ENCODE assay signal across 23 cellular contexts in genomic region chr12:90974286-90974685, GRCh38. TPM values are rescaled to one million over a fixed set of nuclear protein-coding genes. Genes with fewer than 3 reads are reported as not detected.
A peak's percentile ranks its signal among the peaks of the same experiment; 100 is the strongest.
DNase-seq lines count a peak whose midpoint lies in the region; ATAC-seq, FAIRE-seq and TF ChIP-seq lines count a peak whose summit lies in the region.
"Had no signal": no experiment of that assay in that cellular context is flagged by ENCODE, and none has a peak within 500 bp of the region (broad histone marks: within the 10 kb centered on the region; RNA-seq: fewer than 3 reads in every experiment).

No MANE protein-coding gene starts in this region.

- no peaks in the 10 kb centered on the region for H3K36me3 ChIP-seq in PC-3 (ENCODE audit: low read depth, low read length)
- H3K36me3 ChIP-seq in H1 (ENCODE audit: control insufficient read depth in 2 of 4, insufficient read depth in 4 of 4, low read length in 3 of 4) = no peaks in the 10 kb centered on the region
- no peaks in the 10 kb centered on the region for H3K36me3 ChIP-seq in body of pancreas (replicated peaks in 1 of 2; ENCODE audit: insufficient read depth in 1 of 2, low read depth in 2 of 2)

- BruUV-seq in PC-3 (replicated peaks; lab: Mats Ljungman, UMichigan) = no TSS peak

- H3K9me3 Mint-ChIP-seq in stimulated activated memory B cell treated with anti-CD40 and anti-IgM and Interleukin-4, amounts not matched to agents 10 μg/mL and 1 μg/mL and 100 μg/mL, for 72 hours = no peaks in the 10 kb centered on the region
- H3K9me3 Mint-ChIP-seq: activated naive CD8-positive, alpha-beta T cell treated with anti-CD3 and anti-CD28 coated beads, Interleukin-2, amount 10 ng/mL, durations not matched to agents 7 days and 5 days; nephron progenitor cell had no signal

- H4K8ac ChIP-seq in H1 (ENCODE audit: extremely low read depth, insufficient read depth, low read length) = no peak overlapping the region

- H3K4me1 ChIP-seq in PC-3 (ENCODE audit: insufficient read depth, low read length) (peaks cover 34% of the 10 kb centered on the region), H1 (replicated peaks in 1 of 4; ENCODE audit: control insufficient read depth in 3 of 4, insufficient read depth in 4 of 4, low read length in 3 of 4) (no peaks in the 10 kb centered on the region), body of pancreas (no peaks in the 10 kb centered on the region)
- H3K4me1 ChIP-seq: psoas muscle had no signal

- no peak overlapping the region for H2BK5ac ChIP-seq in H1 (ENCODE audit: low read depth, low read length)

- H2BK120ac ChIP-seq in H1 (replicated peaks; ENCODE audit: low read depth, low read length) = no peak overlapping the region

- CTCF ChIA-PET in PC-3 (lab: Charles Lee) (no interaction called here), H1 (lab: Charles Lee; ENCODE audit: partially characterized antibody) (interaction anchor here (0.7 to 1.6 kb wide), 2 partner anchors 13 kb away, joined by 3 read pairs; no protein-coding TSS in a partner anchor)

- H3K23ac ChIP-seq in H1 (ENCODE audit: insufficient read length) = no peak overlapping the region

- H3K27me3 Mint-ChIP-seq in stimulated activated memory B cell treated with anti-CD40 and anti-IgM and Interleukin-4, amounts not matched to agents 10 μg/mL and 1 μg/mL and 100 μg/mL, for 72 hours = no peaks in the 10 kb centered on the region

- no peak overlapping the region for H4K91ac ChIP-seq in H1 (replicated peaks; ENCODE audit: insufficient read length, low read length)

- H3K23me2 ChIP-seq in H1 (ENCODE audit: low read depth, low read length) = no peaks in the 10 kb centered on the region

- no peaks in the 10 kb centered on the region for H3K36me3 Mint-ChIP-seq in stimulated activated memory B cell treated with anti-CD40 and anti-IgM and Interleukin-4, amounts not matched to agents 10 μg/mL and 1 μg/mL and 100 μg/mL, for 72 hours
- H3K36me3 Mint-ChIP-seq: activated naive CD8-positive, alpha-beta T cell treated with anti-CD3 and anti-CD28 coated beads, Interleukin-2, amount 10 ng/mL, durations not matched to agents 7 days and 5 days had no signal

- peak; percentile 60 for ATAC-seq in PC-3
- no peak for ATAC-seq in body of pancreas
- ATAC-seq in stimulated activated memory B cell treated with anti-CD40 and anti-IgM and Interleukin-4, amounts not matched to agents 10 μg/mL and 1 μg/mL and 100 μg/mL, for 72 hours = no peak
- ATAC-seq: psoas muscle had no signal

- H3K27me3 ChIP-seq in PC-3 (ENCODE audit: low read length) (no peaks in the 10 kb centered on the region), H1 (replicated peaks in 1 of 4; ENCODE audit: control insufficient read depth in 3 of 4, extremely low read depth in 1 of 4, insufficient read depth in 3 of 4, low read length in 3 of 4) (no peaks in the 10 kb centered on the region), body of pancreas (no peaks in the 10 kb centered on the region)

- no peaks in the 10 kb centered on the region for H3K4me1 Mint-ChIP-seq in stimulated activated memory B cell treated with anti-CD40 and anti-IgM and Interleukin-4, amounts not matched to agents 10 μg/mL and 1 μg/mL and 100 μg/mL, for 72 hours
- H3K4me1 Mint-ChIP-seq: activated naive CD8-positive, alpha-beta T cell treated with anti-CD3 and anti-CD28 coated beads, Interleukin-2, amount 10 ng/mL, durations not matched to agents 7 days and 5 days had no signal

- TF ChIP-seq RAD21 in H1 (IDR thresholded peaks at IDR 0.05 in 1 of 2, conservative IDR thresholded peaks at IDR 0.05 in 1 of 2; ENCODE audit: low read depth in 2 of 2, low read length in 2 of 2) = no peak

- no peak overlapping the region for H3K18ac ChIP-seq in H1 (ENCODE audit: extremely low read depth, low read length)

- DNase-seq in ELR (ENCODE audit: low read depth) (peak; percentile 67), PC-3 (peak; percentile 70), H1 (ENCODE audit: low read depth in 1 of 2, low spot score in 2 of 2) (no peak), non-pigmented ciliary epithelial cell (ENCODE audit: low read depth) (peak; percentile 38), hypothalamus (lab: John Stamatoyannopoulos, UW) (no peak), DMS153 (lab: John Stamatoyannopoulos, UW) (no peak), body of pancreas (no peak)
- DNase-seq: activated naive CD8-positive, alpha-beta T cell treated with anti-CD3 and anti-CD28 coated beads, Interleukin-2, amount 10 ng/mL, durations not matched to agents 7 days and 5 days; activated T-cell treated with anti-CD3 and anti-CD28 coated beads, Interleukin-2, amount 50 U/mL, for 48 hours; C1 segment of cervical spinal cord; caudate nucleus; DMS 273 treated with DMSO at 0.1 percent for 48 hours; effector memory CD4-positive, alpha-beta T cell; kidney; NCI-H2029 treated with DMSO at 0.1 percent for 48 hours; NCI-H510A treated with DMSO at 0.1 percent for 48 hours; nephron progenitor cell; psoas muscle; SIG-M5; stimulated activated CD4-positive, alpha-beta T cell treated with anti-CD3 and anti-CD28 coated beads, Interleukin-12 subunit alpha, Interleukin-12 subunit beta, amount 100 ng/mL, for 4 hours had no signal

- no peak overlapping the region for H2BK12ac ChIP-seq in H1 (ENCODE audit: low read depth, low read length)

- no peak overlapping the region for H2BK15ac ChIP-seq in H1 (ENCODE audit: low read length)

- no peak for TF ChIP-seq EP300 in H1 (IDR thresholded peaks at IDR 0.05; ENCODE audit: borderline replicate concordance in 1 of 2, low read depth in 2 of 2, low read length in 2 of 2)

- no peak for FAIRE-seq in H1 (lab: Jason Lieb, UNC)
- FAIRE-seq: kidney had no signal

- H4K20me1 ChIP-seq in PC-3 (ENCODE audit: low read length) (no peaks in the 10 kb centered on the region), H1 (replicated peaks in 1 of 2; ENCODE audit: control insufficient read depth in 1 of 2, insufficient read depth in 2 of 2, low read length in 2 of 2) (no peaks in the 10 kb centered on the region)

- H3K56ac ChIP-seq in H1 (replicated peaks; ENCODE audit: insufficient read length, low read depth, low read length) = no peak overlapping the region

- H3K27ac ChIP-seq in PC-3 (ENCODE audit: low read length) = no peak overlapping the region
- H3K27ac ChIP-seq in H1 (ENCODE audit: low read depth, low read length) = no peak overlapping the region
- H3K27ac ChIP-seq in body of pancreas = no peak overlapping the region
- H3K27ac ChIP-seq: psoas muscle had no signal

- H3K79me2 ChIP-seq in PC-3 (ENCODE audit: low read length) (no peaks in the 10 kb centered on the region), H1 (ENCODE audit: control insufficient read depth in 1 of 2, insufficient read depth in 2 of 2, low read length in 2 of 2) (no peaks in the 10 kb centered on the region)

- H3K9ac ChIP-seq in PC-3 (ENCODE audit: low read length) (no peak overlapping the region), H1 (replicated peaks in 1 of 4; ENCODE audit: extremely low read depth in 1 of 4, low read depth in 3 of 4, low read length in 3 of 4) (no peak overlapping the region)

- TF ChIP-seq CTCF in PC-3 (conservative IDR thresholded peaks at IDR 0.05; ENCODE audit: low read depth, low read length) = no peak
- no peak for TF ChIP-seq CTCF in H1 (IDR thresholded peaks at IDR 0.05; ENCODE audit: control extremely low read depth in 1 of 3, insufficient read depth in 1 of 3, low read depth in 1 of 3, low read length in 3 of 3)
- TF ChIP-seq CTCF in body of pancreas (IDR thresholded peaks at IDR 0.05) = no peak

- no peak overlapping the region for H2BK20ac ChIP-seq in H1 (ENCODE audit: low read length)

- H3K9me3 ChIP-seq in PC-3 (ENCODE audit: low read length) (no peaks in the 10 kb centered on the region), H1 (ENCODE audit: insufficient read depth in 2 of 2, low read depth in 1 of 2, low read length in 1 of 2) (no peaks in the 10 kb centered on the region), body of pancreas (no peaks in the 10 kb centered on the region)
- H3K9me3 ChIP-seq: psoas muscle had no signal

- no peak overlapping the region for H2AFZ ChIP-seq in PC-3 (ENCODE audit: low read length)
- H2AFZ ChIP-seq in H1 (ENCODE audit: low read length) = 0 out of 2 replicates have a peak overlapping the region, but pooled peaks have one; percentile 19

- no peak overlapping the region for H2AK5ac ChIP-seq in H1 (ENCODE audit: low read depth, low read length)

- TF ChIP-seq POLR2A in H1 (IDR thresholded peaks at IDR 0.05; ENCODE audit: control extremely low read depth in 1 of 2, low read depth in 2 of 2, low read length in 2 of 2) (no peak), body of pancreas (IDR thresholded peaks at IDR 0.05) (no peak)

- H3K4me3 Mint-ChIP-seq in stimulated activated memory B cell treated with anti-CD40 and anti-IgM and Interleukin-4, amounts not matched to agents 10 μg/mL and 1 μg/mL and 100 μg/mL, for 72 hours = no peak overlapping the region
- H3K4me3 Mint-ChIP-seq: activated naive CD8-positive, alpha-beta T cell treated with anti-CD3 and anti-CD28 coated beads, Interleukin-2, amount 10 ng/mL, durations not matched to agents 7 days and 5 days; nephron progenitor cell had no signal

- intact Hi-C loops in PC-3 (cut with micrococcal nuclease) = no loop called here
- intact Hi-C loops in body of pancreas (cut with DNase I) = loop anchor here (10.0 kb wide), 1 partner anchor 381 kb away; no protein-coding TSS in a partner anchor

- POLR2A ChIA-PET in PC-3 (lab: Charles Lee; ENCODE audit: unreplicated experiment) = interaction anchor here (0.6 kb wide), 1 partner anchor 138 kb away, joined by 3 read pairs; no protein-coding TSS in a partner anchor
- POLR2A ChIA-PET in H1 (lab: Charles Lee; ENCODE audit: partially characterized antibody) = interaction anchor here (1.8 kb wide), 1 partner anchor 10 kb away, joined by 5 read pairs; no protein-coding TSS in a partner anchor

- no peaks in the 10 kb centered on the region for H3F3A ChIP-seq in PC-3 (ENCODE audit: low read length, unreplicated experiment)

- no peaks in the 10 kb centered on the region for H3K9me2 ChIP-seq in PC-3 (replicated peaks; ENCODE audit: low read length)

- H3K4me3 ChIP-seq in PC-3 (ENCODE audit: low read length) (no peak overlapping the region), H1 (ENCODE audit: extremely low read depth in 1 of 4, insufficient read depth in 2 of 4, low read depth in 3 of 4, low read length in 4 of 4) (no peak overlapping the region), body of pancreas (no peak overlapping the region)
- H3K4me3 ChIP-seq: psoas muscle had no signal

- no peak overlapping the region for H3K27ac Mint-ChIP-seq in stimulated activated memory B cell treated with anti-CD40 and anti-IgM and Interleukin-4, amounts not matched to agents 10 μg/mL and 1 μg/mL and 100 μg/mL, for 72 hours
- H3K27ac Mint-ChIP-seq: activated naive CD8-positive, alpha-beta T cell treated with anti-CD3 and anti-CD28 coated beads, Interleukin-2, amount 10 ng/mL, durations not matched to agents 7 days and 5 days; nephron progenitor cell had no signal

- no peaks in the 10 kb centered on the region for H3K79me1 ChIP-seq in H1 (ENCODE audit: low read depth, low read length)

- no peak overlapping the region for H3K4ac ChIP-seq in H1 (replicated peaks; ENCODE audit: insufficient read length, low read depth, low read length)

- H3K4me2 ChIP-seq in PC-3 (ENCODE audit: low read length) = peak overlapping the region; percentile 29
- no peak overlapping the region for H3K4me2 ChIP-seq in H1 (ENCODE audit: insufficient read depth in 1 of 2, low read depth in 2 of 2, low read length in 2 of 2)

- H4K5ac ChIP-seq in H1 (ENCODE audit: insufficient read length, low read depth, low read length) = no peak overlapping the region

- no peak overlapping the region for H3K14ac ChIP-seq in H1 (ENCODE audit: insufficient read length)

RNA-seq across cellular contexts. Expression of gene CCER1, which starts 19.3 kb away (rescaled TPM):
- total RNA-seq in PC-3 (2014; rRNA removed) (not detected in 2 replicates), body of pancreas (not detected)
- total RNA-seq in H1 (2021; fragmentation: NEBNext Ultra II Directional; extraction: Animal tissue kit (Norgen Biotek cat#: 25700)) = not detected in 2 replicates
- not detected in 2 replicates for polyA plus RNA-seq in H1 (2011; rRNA removed)
- not detected for polyA plus RNA-seq in H1 (2011; cell fraction: cytosol; rRNA removed)
- polyA plus RNA-seq in H1 (2011; cell fraction: nucleus; rRNA removed) = not detected
- not detected in 4 replicates for polyA plus RNA-seq in H1 (2012, experiment 1 of 2)
- polyA plus RNA-seq in H1 (2012, experiment 2 of 2) = not detected
- not detected for polyA plus RNA-seq in H1 (2013, experiment 1 of 2)
- not detected for polyA plus RNA-seq in H1 (2013, experiment 2 of 2)
- not detected in 2 replicates for polyA minus RNA-seq in H1 (2011; rRNA and poly(A)+ RNA removed)
- polyA minus RNA-seq in H1 (2011; cell fraction: cytosol; rRNA and poly(A)+ RNA removed) = not detected
- polyA minus RNA-seq in H1 (2011; cell fraction: nucleus; rRNA and poly(A)+ RNA removed) = not detected
- total RNA-seq: activated naive CD8-positive, alpha-beta T cell treated with anti-CD3 and anti-CD28 coated beads, Interleukin-2, amount 10 ng/mL, durations not matched to agents 7 days and 5 days; fibroblast of lung; kidney; psoas muscle; temporal lobe had no signal
- polyA plus RNA-seq: fibroblast of lung, psoas muscle had no signal

RNA-seq across cellular contexts. Expression of gene EPYC, which starts 30.5 kb away (rescaled TPM):
- total RNA-seq in PC-3 (2014; rRNA removed) = not detected in 2 replicates
- total RNA-seq in H1 (2021; fragmentation: NEBNext Ultra II Directional; extraction: Animal tissue kit (Norgen Biotek cat#: 25700)) = not detected in 2 replicates
- not detected in 2 replicates for polyA plus RNA-seq in H1 (2011; rRNA removed)
- polyA plus RNA-seq in H1 (2011; cell fraction: cytosol; rRNA removed) = not detected
- polyA plus RNA-seq in H1 (2011; cell fraction: nucleus; rRNA removed) = not detected
- not detected in 4 replicates for polyA plus RNA-seq in H1 (2012, experiment 1 of 2)
- not detected for polyA plus RNA-seq in H1 (2012, experiment 2 of 2)
- not detected for polyA plus RNA-seq in H1 (2013, experiment 1 of 2)
- polyA plus RNA-seq in H1 (2013, experiment 2 of 2) = not detected
- polyA minus RNA-seq in H1 (2011; rRNA and poly(A)+ RNA removed) = not detected in 2 replicates
- not detected for polyA minus RNA-seq in H1 (2011; cell fraction: cytosol; rRNA and poly(A)+ RNA removed)
- not detected for polyA minus RNA-seq in H1 (2011; cell fraction: nucleus; rRNA and poly(A)+ RNA removed)
- not detected for total RNA-seq in body of pancreas
- total RNA-seq: activated naive CD8-positive, alpha-beta T cell treated with anti-CD3 and anti-CD28 coated beads, Interleukin-2, amount 10 ng/mL, durations not matched to agents 7 days and 5 days; fibroblast of lung; kidney; psoas muscle; temporal lobe had no signal
- polyA plus RNA-seq: psoas muscle had no signal

Comparison
In these comparisons a context has a peak if more than half of its experiments do, and no peak if none do; other contexts are left out.
1. DNase-seq: peak in ELR (single experiment), PC-3 (single experiment) and non-pigmented ciliary epithelial cell (single experiment); none in H1 (0 of 2), hypothalamus (0 of 51), DMS153 (single experiment) and body of pancreas (0 of 4).